ENCODE assay signal across 4 cellular contexts in the genomic region with DNA sequence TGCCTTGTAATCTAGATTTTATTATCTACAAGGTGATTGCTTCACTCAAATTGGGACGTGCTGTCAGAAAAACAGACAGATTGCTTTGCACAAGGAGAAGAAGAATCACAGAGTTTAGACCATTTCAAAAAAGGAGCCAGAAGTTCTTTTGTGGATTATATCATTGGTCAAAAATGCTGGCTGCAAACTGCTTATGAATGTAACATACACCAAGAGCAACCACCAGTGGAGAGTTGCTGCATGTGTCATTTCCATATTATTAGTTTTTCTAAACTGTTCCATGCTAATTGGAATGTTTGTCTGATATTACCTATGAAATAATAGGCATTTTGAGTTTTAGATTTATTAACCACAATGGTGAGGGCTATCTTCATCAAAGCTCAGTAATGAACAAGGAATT. TPM values are rescaled to one million over a fixed set of nuclear protein-coding genes. Genes with fewer than 3 reads are reported as not detected.
"Had no signal": no experiment of that assay in that cellular context is flagged by ENCODE, and none has a peak within 500 bp of the region (broad histone marks: within the 10 kb centered on the region; RNA-seq: fewer than 3 reads in every experiment).

No MANE protein-coding gene starts in this region.

RNA-seq across cellular contexts. Expression of a gene that starts 17.6 kb away (rescaled TPM):
- total RNA-seq: H7, HT-29 had no signal
- polyA plus RNA-seq: IgD-negative memory B cell had no signal

RNA-seq across cellular contexts. Expression of a gene that starts 27.3 kb away (rescaled TPM):
- total RNA-seq: H4 had no signal
- polyA plus RNA-seq: IgD-negative memory B cell had no signal
